In genomic region chr17:82297804-82298537, GRCh38 we compare ENCODE assay signal across 1 cellular context.
A peak's percentile ranks its signal among the peaks of the same experiment; 100 is the strongest.
TF ChIP-seq lines count a peak whose summit lies in the region.

No MANE protein-coding gene starts in this region.

TF ChIP-seq in K562, 482 proteins besides CTCF, POLR2A, EP300 and RAD21 (continued from another document and continues in another):
- TF ChIP-seq ARID4B (CRISPR knock-in tag; IDR thresholded peaks at IDR 0.05) (no peak), FOXA3 (CRISPR knock-in tag; conservative IDR thresholded peaks at IDR 0.05 in 1 of 2, IDR thresholded peaks at IDR 0.05 in 1 of 2) (no peak), ZNF655 (CRISPR knock-in tag; IDR thresholded peaks at IDR 0.05) (no peak), ZNF561 (CRISPR knock-in tag; conservative IDR thresholded peaks at IDR 0.05) (no peak), BRCA1 (IDR thresholded peaks at IDR 0.05) (no peak), BRCA1 (CRISPR knock-in tag; IDR thresholded peaks at IDR 0.05) (no peak), NR2C1 (IDR thresholded peaks at IDR 0.05) (no peak), NR2C1 (tag; IDR thresholded peaks at IDR 0.05) (no peak), ZBTB33 (CRISPR knock-in tag; IDR thresholded peaks at IDR 0.05) (0 out of 2 replicates have a peak, but pooled peaks have one; percentile 10), U2AF2 (optimal IDR thresholded peaks at IDR 0.05; ENCODE audit: low read depth, low read length) (no peak), PTRF (tag; IDR thresholded peaks at IDR 0.05) (no peak), SMAD2 (IDR thresholded peaks at IDR 0.05; ENCODE audit: low read depth, low read length) (no peak), RBM22 (IDR thresholded peaks at IDR 0.05; ENCODE audit: low read depth, low read length, poor library complexity, severe bottlenecking) (no peak), ZNF384 (IDR thresholded peaks at IDR 0.05; ENCODE audit: low read depth, low read length) (no peak), ZBTB1 (CRISPR knock-in tag; IDR thresholded peaks at IDR 0.05; ENCODE audit: borderline replicate concordance, low read depth) (no peak; the same call in 1 of the 2 replicates), STAT6 (CRISPR knock-in tag; IDR thresholded peaks at IDR 0.05) (no peak; the same call in 1 of the 2 replicates), PCBP2 (IDR thresholded peaks at IDR 0.05; ENCODE audit: low read depth, low read length, poor library complexity, severe bottlenecking) (no peak), SPI1 (IDR thresholded peaks at IDR 0.05; ENCODE audit: borderline replicate concordance, low read depth, low read length) (peak; percentile 59; the same call in 1 of the 2 replicates), MYC (IDR thresholded peaks at IDR 0.05; ENCODE audit: low read depth, low read length) (peak; percentile 56; the same call in 1 of the 2 replicates), MYC (CRISPR knock-in tag; IDR thresholded peaks at IDR 0.05; ENCODE audit: borderline replicate concordance, low read depth) (peak; percentile 80), ZNF766 (CRISPR knock-in tag; conservative IDR thresholded peaks at IDR 0.05) (peak; percentile 75; the same call in 1 of the 2 replicates), CREM (IDR thresholded peaks at IDR 0.05; ENCODE audit: low read depth) (peak; percentile 54), SIX5 (IDR thresholded peaks at IDR 0.05; ENCODE audit: borderline replicate concordance in 1 of 2, insufficient read depth in 1 of 2, low read depth in 1 of 2, low read length in 2 of 2) (no peak), MXI1 (IDR thresholded peaks at IDR 0.05; ENCODE audit: low read depth, low read length) (no peak), ZEB2 (IDR thresholded peaks at IDR 0.05) (no peak), XRCC5 (IDR thresholded peaks at IDR 0.05; ENCODE audit: low read depth, low read length) (no peak), CEBPB (tag; IDR thresholded peaks at IDR 0.05) (no peak), TRIM25 (IDR thresholded peaks at IDR 0.05; ENCODE audit: borderline replicate concordance) (no peak), RAD51 (IDR thresholded peaks at IDR 0.05; ENCODE audit: borderline replicate concordance, low read depth) (no peak; the same call in 1 of the 2 replicates), E2F6 (IDR thresholded peaks at IDR 0.05; ENCODE audit: borderline replicate concordance in 1 of 2, extremely low read depth in 1 of 2, insufficient read depth in 1 of 2, insufficient read length in 1 of 2, low read depth in 1 of 2, low read length in 1 of 2, poor library complexity in 1 of 2, severe bottlenecking in 1 of 2) (peak in 1 of 2 experiments; percentile 63), GTF2E2 (tag; IDR thresholded peaks at IDR 0.05) (no peak), HLTF (IDR thresholded peaks at IDR 0.05) (peak; percentile 72; the same call in 1 of the 2 replicates), SAFB (IDR thresholded peaks at IDR 0.05; ENCODE audit: borderline replicate concordance, low read depth, low read length) (0 out of 2 replicates have a peak, but pooled peaks have one; percentile 48), RERE (CRISPR knock-in tag; IDR thresholded peaks at IDR 0.05; ENCODE audit: borderline replicate concordance) (0 out of 2 replicates have a peak, but pooled peaks have one; percentile 72), HNRNPUL1 (IDR thresholded peaks at IDR 0.05; ENCODE audit: low read length) (no peak), ZNF436 (CRISPR knock-in tag; IDR thresholded peaks at IDR 0.05) (no peak), FOXA1 (IDR thresholded peaks at IDR 0.05; ENCODE audit: borderline replicate concordance) (no peak), ILF3 (IDR thresholded peaks at IDR 0.05; ENCODE audit: borderline replicate concordance) (no peak), ZKSCAN8 (CRISPR knock-in tag; IDR thresholded peaks at IDR 0.05) (no peak), IRF9 (tag; IDR thresholded peaks at IDR 0.05) (0 out of 2 replicates have a peak, but pooled peaks have one; percentile 7), LEF1 (IDR thresholded peaks at IDR 0.05) (no peak), THAP7 (CRISPR knock-in tag; IDR thresholded peaks at IDR 0.05) (no peak)
